ENCODE assay signal across 10 cellular contexts in genomic region chr7:151252961-151253691, GRCh38. TPM values are rescaled to one million over a fixed set of nuclear protein-coding genes. Genes with fewer than 3 reads are reported as not detected.
DNase-seq lines count a peak whose midpoint lies in the region; ATAC-seq and TF ChIP-seq lines count a peak whose summit lies in the region.
"Had no signal": no experiment of that assay in that cellular context is flagged by ENCODE, and none has a peak within 500 bp of the region (broad histone marks: within the 10 kb centered on the region; RNA-seq: fewer than 3 reads in every experiment).

No MANE protein-coding gene starts in this region.

- intact Hi-C loops in Panc1 (cut with micrococcal nuclease; ENCODE audit: unreplicated experiment), result loop anchor here (5.0 kb wide), 1 partner anchor 49 kb away; no protein-coding TSS in a partner anchor

- H3K9me3 ChIP-seq in Panc1 (ENCODE audit: control insufficient read depth, insufficient read depth, low read depth, low read length) (no peaks in the 10 kb centered on the region), ectodermal cell (ENCODE audit: control insufficient read depth, low read length) (no peaks in the 10 kb centered on the region), muscle layer of duodenum (ENCODE audit: control insufficient read depth in 1 of 2, low read length in 2 of 2) (no peaks in the 10 kb centered on the region)

- CTCF ChIA-PET in Panc1 (lab: Charles Lee), result no interaction called here

- H3K27ac ChIP-seq in Panc1 (ENCODE audit: low read length) (peak overlapping the region; percentile 83; the same call in 1 of the 2 replicates), ectodermal cell (ENCODE audit: insufficient read depth, low read depth, low read length, poor library complexity, severe bottlenecking) (no peak overlapping the region), muscle layer of duodenum (ENCODE audit: low read length) (peak overlapping the region; percentile 70), temporal lobe (ENCODE audit: low read depth, low read length) (peak overlapping the region; percentile 83)

- 31 to 33% methylated on average over 17 of the region's 17 CpGs for WGBS in ectodermal cell, 2 experiments

- H3K27me3 ChIP-seq in Panc1 (ENCODE audit: control insufficient read depth, insufficient read depth, low read length) (no peaks in the 10 kb centered on the region), ectodermal cell (ENCODE audit: control insufficient read depth, insufficient read depth, low read length, poor library complexity, severe bottlenecking) (peaks cover 33% of the 10 kb centered on the region), muscle layer of duodenum (ENCODE audit: low read depth, low read length) (no peaks in the 10 kb centered on the region)

- no peak for TF ChIP-seq CTCF in Panc1 (IDR thresholded peaks at IDR 0.05)

- no peaks in the 10 kb centered on the region for H3K36me3 ChIP-seq in Panc1 (ENCODE audit: control insufficient read depth, insufficient read depth, low read length)
- no peaks in the 10 kb centered on the region for H3K36me3 ChIP-seq in ectodermal cell (ENCODE audit: control insufficient read depth, insufficient read depth, low read length)
- no peaks in the 10 kb centered on the region for H3K36me3 ChIP-seq in muscle layer of duodenum (ENCODE audit: control insufficient read depth in 1 of 2, insufficient read depth in 2 of 2, low read length in 2 of 2)

- in situ Hi-C loops in Panc1 (cut with HindIII; ENCODE audit: low pct_unique_long_range_greater_than_20kb, low sequenced_read_pairs), result no loop called here

- POLR2A ChIA-PET in Panc1 (lab: Charles Lee), result no interaction called here

- no TSS peak for BruUV-seq in Panc1 (replicated peaks; lab: Mats Ljungman, UMichigan)

- no peak for DNase-seq in Panc1 (ENCODE audit: low read depth, low spot score)
- DNase-seq: dermis blood vessel endothelial cell; stimulated activated CD4-positive, alpha-beta T cell treated with anti-CD3 and anti-CD28 coated beads, Interleukin-12 subunit alpha, Interleukin-12 subunit beta, amount 100 ng/mL, for 4 hours had no signal

- peaks cover 26% of the 10 kb centered on the region for H3K4me1 ChIP-seq in Panc1 (ENCODE audit: control insufficient read depth, insufficient read depth, low read length)
- peaks cover 38% of the 10 kb centered on the region for H3K4me1 ChIP-seq in ectodermal cell (ENCODE audit: control insufficient read depth, insufficient read depth, low read length)
- H3K4me1 ChIP-seq in muscle layer of duodenum (ENCODE audit: control insufficient read depth in 1 of 2, insufficient read depth in 2 of 2, low read length in 2 of 2), result peaks cover 0 to 34% of the 10 kb centered on the region in 2 donors

- H3K4me3 ChIP-seq in Panc1 (ENCODE audit: low read depth in 2 of 2, low read length in 2 of 2) (no peak overlapping the region), ectodermal cell (ENCODE audit: insufficient read depth, low read depth, low read length) (peak overlapping the region; percentile 57), muscle layer of duodenum (ENCODE audit: low read depth in 1 of 2, low read length in 2 of 2) (peak overlapping the region; percentile 49 to 64)

- ATAC-seq in Panc1, result no peak
- ATAC-seq in GM21447 (IDR thresholded peaks at IDR 0.05; ENCODE audit: unreplicated experiment), result no peak
- ATAC-seq in HG03520 (IDR thresholded peaks at IDR 0.05; ENCODE audit: unreplicated experiment), result no peak
- ATAC-seq in HG03139 (IDR thresholded peaks at IDR 0.05; ENCODE audit: unreplicated experiment), result no peak

RNA-seq across cellular contexts. Expression of gene SMARCD3, which starts 4.6 kb away (rescaled TPM):
- 27.8 TPM for total RNA-seq in Panc1 (2021; ENCODE audit: unreplicated experiment)
- 35.9 TPM for polyA plus RNA-seq in Panc1 (2012; ENCODE audit: insufficient read length)
- polyA plus RNA-seq in ectodermal cell (2013, experiment 1 of 4), result 25.8 TPM
- 22.5 TPM for polyA plus RNA-seq in ectodermal cell (2013, experiment 2 of 4)
- polyA plus RNA-seq in ectodermal cell (2013, experiment 3 of 4), result 22.3 TPM
- 26.7 TPM for polyA plus RNA-seq in ectodermal cell (2013, experiment 4 of 4)
- 85.1 TPM for total RNA-seq in temporal lobe

RNA-seq across cellular contexts. Expression of gene CHPF2, which starts 20.8 kb away (rescaled TPM):
- total RNA-seq in Panc1 (2021; ENCODE audit: unreplicated experiment), result 44.9 TPM
- polyA plus RNA-seq in Panc1 (2012; ENCODE audit: insufficient read length), result 43.7 TPM
- polyA plus RNA-seq in ectodermal cell (2013, experiment 1 of 4), result 20.1 TPM
- 26.1 TPM for polyA plus RNA-seq in ectodermal cell (2013, experiment 2 of 4)
- 18.6 TPM for polyA plus RNA-seq in ectodermal cell (2013, experiment 3 of 4)
- 21.5 TPM for polyA plus RNA-seq in ectodermal cell (2013, experiment 4 of 4)
- 11.3 TPM for total RNA-seq in temporal lobe

RNA-seq across cellular contexts. Expression of gene ABCF2, which starts 26.1 kb away (rescaled TPM):
- 64.4 TPM for total RNA-seq in Panc1 (2021; ENCODE audit: unreplicated experiment)
- 53.9 TPM for polyA plus RNA-seq in Panc1 (2012; ENCODE audit: insufficient read length)
- 73.7 TPM for polyA plus RNA-seq in ectodermal cell (2013, experiment 1 of 4)
- polyA plus RNA-seq in ectodermal cell (2013, experiment 2 of 4), result 62.3 TPM
- polyA plus RNA-seq in ectodermal cell (2013, experiment 3 of 4), result 45.5 TPM
- polyA plus RNA-seq in ectodermal cell (2013, experiment 4 of 4), result 49.4 TPM
- 20.7 TPM for total RNA-seq in temporal lobe

RNA-seq across cellular contexts. Expression of gene H2BK1, which starts 42.8 kb away (rescaled TPM):
- total RNA-seq in Panc1 (2021; ENCODE audit: unreplicated experiment), result not detected
- not detected for polyA plus RNA-seq in Panc1 (2012; ENCODE audit: insufficient read length)
- not detected for polyA plus RNA-seq in ectodermal cell (2013, experiment 1 of 4)
- polyA plus RNA-seq in ectodermal cell (2013, experiment 2 of 4), result not detected
- not detected for polyA plus RNA-seq in ectodermal cell (2013, experiment 3 of 4)
- polyA plus RNA-seq in ectodermal cell (2013, experiment 4 of 4), result not detected
- total RNA-seq in temporal lobe, result not detected
- total RNA-seq: dermis blood vessel endothelial cell had no signal
- polyA plus RNA-seq: keratinocyte had no signal

Comparison
In these comparisons a context has a peak if more than half of its experiments do, and no peak if none do; other contexts are left out.
1. H3K4me3 ChIP-seq: peak in ectodermal cell (single experiment) and muscle layer of duodenum (2 of 2); none in Panc1 (0 of 2).